Comparison of ENCODE assay signal across 17 cellular contexts in the genomic region with DNA sequence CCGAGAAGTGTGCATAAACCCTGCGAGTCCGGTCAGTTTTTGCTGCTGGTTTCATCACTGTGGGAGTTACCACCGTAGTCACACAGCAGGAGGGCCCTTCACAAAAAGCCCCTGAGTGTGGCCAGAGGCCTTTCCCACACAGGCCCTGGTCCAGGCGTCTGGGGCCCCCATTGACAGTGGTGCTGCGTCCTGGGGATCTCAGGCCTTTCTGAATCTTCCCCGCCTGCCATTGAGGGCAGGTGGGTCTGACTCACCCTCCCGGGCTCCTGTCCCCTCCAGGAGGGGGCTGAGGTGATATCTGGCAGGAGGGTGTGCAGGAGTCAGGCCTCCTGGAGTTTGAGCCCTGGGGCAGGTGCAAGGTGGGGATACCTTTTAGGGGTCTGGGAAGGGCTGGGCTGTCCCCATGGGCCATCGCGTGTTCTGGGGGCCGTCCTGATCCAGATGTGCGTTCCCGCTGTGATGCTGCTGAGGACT.
DNase-seq lines count a peak whose midpoint lies in the region; ATAC-seq and TF ChIP-seq lines count a peak whose summit lies in the region.
"Had no signal": no experiment of that assay in that cellular context is flagged by ENCODE, and none has a peak within 500 bp of the region (broad histone marks: within the 10 kb centered on the region; RNA-seq: fewer than 3 reads in every experiment).

No MANE protein-coding gene starts in this region.

- H3K36me3 Mint-ChIP-seq in activated T-cell treated with anti-CD3 and anti-CD28 coated beads, Interleukin-2, amount 50 U/mL, for 4 hours (ENCODE audit: insufficient read depth): no peaks in the 10 kb centered on the region
- H3K36me3 Mint-ChIP-seq: activated CD8-positive, alpha-beta memory T cell treated with anti-CD3 and anti-CD28 coated beads, Interleukin-2, amount 10 ng/mL, durations not matched to agents 7 days and 5 days had no signal

- no peaks in the 10 kb centered on the region for H3K9me3 Mint-ChIP-seq in activated T-cell treated with anti-CD3 and anti-CD28 coated beads, Interleukin-2, amount 50 U/mL, for 4 hours
- H3K9me3 Mint-ChIP-seq: activated naive CD8-positive, alpha-beta T cell treated with anti-CD3 and anti-CD28 coated beads, Interleukin-2, amount 50 U/mL, for 24 hours; CD4-positive, alpha-beta T cell; T-helper 1 cell treated with Interleukin-12 subunit alpha and Interleukin-12 subunit beta and Interleukin-4 antibody, amounts not matched to agents 30 μg/mL and 1 μg/mL, for 36 hours had no signal

- TF ChIP-seq CTCF in GM12875 (IDR thresholded peaks at IDR 0.05; ENCODE audit: borderline replicate concordance, insufficient read depth, low read depth, low read length): no peak

- H3K4me1 Mint-ChIP-seq in activated T-cell treated with anti-CD3 and anti-CD28 coated beads, Interleukin-2, amount 50 U/mL, for 4 hours (ENCODE audit: low read depth): no peaks in the 10 kb centered on the region
- H3K4me1 Mint-ChIP-seq: activated CD8-positive, alpha-beta memory T cell treated with anti-CD3 and anti-CD28 coated beads, Interleukin-2, amount 10 ng/mL, durations not matched to agents 7 days and 5 days had no signal

- DNase-seq in activated T-cell treated with anti-CD3 and anti-CD28 coated beads, Interleukin-2, amount 50 U/mL, for 4 hours: peak; percentile 2
- DNase-seq in activated T-cell treated with anti-CD3 and anti-CD28 coated beads for 4 hours (no peak), left lobe of liver (ENCODE audit: low spot score) (peak; percentile 18), NCI-H2029 treated with DMSO at 0.1 percent for 48 hours (lab: John Stamatoyannopoulos, UW) (no peak), HuH-7 (ENCODE audit: low spot score) (no peak)
- DNase-seq in stimulated activated CD8-positive, alpha-beta memory T cell treated with anti-CD3 and anti-CD28 coated beads, Interleukin-4, amount 100 ng/mL, for 48 hours: peak; percentile 12
- DNase-seq: activated CD8-positive, alpha-beta memory T cell treated with anti-CD3 and anti-CD28 coated beads, Interleukin-2, amount 10 ng/mL, durations not matched to agents 7 days and 5 days; activated naive CD8-positive, alpha-beta T cell treated with anti-CD3 and anti-CD28 coated beads, Interleukin-2, amount 50 U/mL, for 24 hours; Kasumi-1; NCI-H1105 treated with DMSO at 0.1 percent for 48 hours; NCI-H2171 treated with DMSO at 0.1 percent for 48 hours; small intestine had no signal

- no peak overlapping the region for H3K4me3 Mint-ChIP-seq in activated T-cell treated with anti-CD3 and anti-CD28 coated beads, Interleukin-2, amount 50 U/mL, for 4 hours
- H3K4me3 Mint-ChIP-seq: activated CD8-positive, alpha-beta memory T cell treated with anti-CD3 and anti-CD28 coated beads, Interleukin-2, amount 10 ng/mL, durations not matched to agents 7 days and 5 days; activated naive CD8-positive, alpha-beta T cell treated with anti-CD3 and anti-CD28 coated beads, Interleukin-2, amount 50 U/mL, for 24 hours; CD4-positive, alpha-beta T cell; T-helper 1 cell treated with Interleukin-12 subunit alpha and Interleukin-12 subunit beta and Interleukin-4 antibody, amounts not matched to agents 30 μg/mL and 1 μg/mL, for 36 hours had no signal

- H3K4me3 ChIP-seq in GM12875 (ENCODE audit: low read depth, low read length): peak overlapping the region; percentile 67
- H3K4me3 ChIP-seq: esophagus muscularis mucosa had no signal

- peaks cover 14% of the 10 kb centered on the region for H3K27me3 Mint-ChIP-seq in activated T-cell treated with anti-CD3 and anti-CD28 coated beads, Interleukin-2, amount 50 U/mL, for 4 hours (ENCODE audit: low read depth)
- H3K27me3 Mint-ChIP-seq: activated CD8-positive, alpha-beta memory T cell treated with anti-CD3 and anti-CD28 coated beads, Interleukin-2, amount 10 ng/mL, durations not matched to agents 7 days and 5 days; activated naive CD8-positive, alpha-beta T cell treated with anti-CD3 and anti-CD28 coated beads, Interleukin-2, amount 50 U/mL, for 24 hours had no signal

- ATAC-seq in activated T-cell treated with anti-CD3 and anti-CD28 coated beads, Interleukin-2, amount 50 U/mL, for 4 hours: no peak
- no peak for ATAC-seq in left lobe of liver
- no peak for ATAC-seq in SK-N-SH treated with all-trans-retinoic acid at 6 μM for 48 hours
- ATAC-seq: activated CD8-positive, alpha-beta memory T cell treated with anti-CD3 and anti-CD28 coated beads, Interleukin-2, amount 10 ng/mL, durations not matched to agents 7 days and 5 days; activated naive CD8-positive, alpha-beta T cell treated with anti-CD3 and anti-CD28 coated beads, Interleukin-2, amount 50 U/mL, for 24 hours had no signal

TF ChIP-seq in SK-N-SH treated with all-trans-retinoic acid at 6 μM for 48 hours, 23 proteins besides CTCF, POLR2A, EP300 and RAD21:
- TF ChIP-seq ISL1 (CRISPR knock-in tag; IDR thresholded peaks at IDR 0.05): no peak
- no peak for TF ChIP-seq ZNF70 (CRISPR knock-in tag; IDR thresholded peaks at IDR 0.05)
TF ChIP-seq in SK-N-SH treated with all-trans-retinoic acid at 6 μM for 48 hours: peak in this region for 0.

Comparison
In these comparisons a context has a peak if more than half of its experiments do, and no peak if none do; other contexts are left out.
1. DNase-seq: peak in activated T-cell treated with anti-CD3 and anti-CD28 coated beads, Interleukin-2, amount 50 U/mL, for 4 hours (single experiment), left lobe of liver (single experiment) and stimulated activated CD8-positive, alpha-beta memory T cell treated with anti-CD3 and anti-CD28 coated beads, Interleukin-4, amount 100 ng/mL, for 48 hours (single experiment); none in activated T-cell treated with anti-CD3 and anti-CD28 coated beads for 4 hours (single experiment), NCI-H2029 treated with DMSO at 0.1 percent for 48 hours (single experiment) and HuH-7 (single experiment).